In genomic region chr18:37299471-37300304, GRCh38 we compare ENCODE assay signal across 9 cellular contexts.
DNase-seq lines count a peak whose midpoint lies in the region; ATAC-seq and TF ChIP-seq lines count a peak whose summit lies in the region.
"Had no signal": no experiment of that assay in that cellular context is flagged by ENCODE, and none has a peak within 500 bp of the region (broad histone marks: within the 10 kb centered on the region; RNA-seq: fewer than 3 reads in every experiment).

No MANE protein-coding gene starts in this region.

- H3K9me3 ChIP-seq in MG63 (no peaks in the 10 kb centered on the region), neural progenitor cell (ENCODE audit: low read depth) (no peaks in the 10 kb centered on the region)

- H3K4me3 ChIP-seq in AG04449 (ENCODE audit: low read depth, low read length) (no peak overlapping the region), MG63 (no peak overlapping the region), fibroblast of mammary gland (ENCODE audit: control insufficient read depth, low read depth, low read length) (no peak overlapping the region), neural progenitor cell (no peak overlapping the region)

- no peak for TF ChIP-seq CTCF in AG04449 (IDR thresholded peaks at IDR 0.05; ENCODE audit: insufficient read depth, low read length, missing control alignments)
- no peak for TF ChIP-seq CTCF in fibroblast of mammary gland (conservative IDR thresholded peaks at IDR 0.05; ENCODE audit: control insufficient read depth, insufficient read depth, low read depth, low read length)
- no peak for TF ChIP-seq CTCF in neural progenitor cell (IDR thresholded peaks at IDR 0.05)
- no peak for TF ChIP-seq CTCF in CD14-positive monocyte (IDR thresholded peaks at IDR 0.05)

- H3K36me3 Mint-ChIP-seq in neural progenitor cell (no peaks in the 10 kb centered on the region), CD14-positive monocyte (no peaks in the 10 kb centered on the region)

- H3K4me1 Mint-ChIP-seq in neural progenitor cell: peaks cover 41% of the 10 kb centered on the region
- H3K4me1 Mint-ChIP-seq in CD14-positive monocyte: peaks cover 4% of the 10 kb centered on the region

- H3K4me2 ChIP-seq in neural progenitor cell: no peak overlapping the region

- CTCF ChIA-PET in AG04449 (lab: Yijun Ruan, JAX): no interaction called here

- H3K79me2 ChIP-seq in neural progenitor cell (ENCODE audit: low read depth): no peaks in the 10 kb centered on the region

- H3K4me1 ChIP-seq in neural progenitor cell: peaks cover 18% of the 10 kb centered on the region

- no peaks in the 10 kb centered on the region for H3K27me3 ChIP-seq in MG63
- no peaks in the 10 kb centered on the region for H3K27me3 ChIP-seq in neural progenitor cell

- POLR2A ChIA-PET in AG04449 (lab: Yijun Ruan, JAX): no interaction called here

- H3K27ac Mint-ChIP-seq in neural progenitor cell (peak overlapping the region; percentile 71), CD14-positive monocyte (peak overlapping the region in 3 of 7 donors; percentile 26 to 41 (median 31))
- H3K27ac Mint-ChIP-seq: stimulated activated naive CD8-positive, alpha-beta T cell treated with anti-CD3 and anti-CD28 coated beads, Interleukin-15, Interleukin-2, amounts not matched to agents 100 ng/mL and 50 ng/mL, for 24 hours had no signal

- H3K27me3 Mint-ChIP-seq in neural progenitor cell (ENCODE audit: insufficient read depth, low read depth): peaks cover 13% of the 10 kb centered on the region
- peaks cover 2 to 8% (median 6%) of the 10 kb centered on the region in 3 donors for H3K27me3 Mint-ChIP-seq in CD14-positive monocyte (ENCODE audit: low read depth in 3 of 3)

- no peak overlapping the region for H3K9ac ChIP-seq in neural progenitor cell

- H3K4me3 Mint-ChIP-seq in neural progenitor cell: no peak overlapping the region
- no peak overlapping the region for H3K4me3 Mint-ChIP-seq in CD14-positive monocyte
- H3K4me3 Mint-ChIP-seq: stimulated activated naive CD8-positive, alpha-beta T cell treated with anti-CD3 and anti-CD28 coated beads, Interleukin-15, Interleukin-2, amounts not matched to agents 100 ng/mL and 50 ng/mL, for 24 hours had no signal

- intact Hi-C loops in CD14-positive monocyte (cut with micrococcal nuclease): no loop called here

- no peaks in the 10 kb centered on the region for H3F3A ChIP-seq in neural progenitor cell (ENCODE audit: low read depth)

- no peaks in the 10 kb centered on the region for H3K9me3 Mint-ChIP-seq in neural progenitor cell
- H3K9me3 Mint-ChIP-seq in CD14-positive monocyte: peaks cover 0 to 4% (median 0%) of the 10 kb centered on the region in 7 donors
- H3K9me3 Mint-ChIP-seq: stimulated activated naive CD8-positive, alpha-beta T cell treated with anti-CD3 and anti-CD28 coated beads, Interleukin-15, Interleukin-2, amounts not matched to agents 100 ng/mL and 50 ng/mL, for 24 hours had no signal

- peak; percentile 83 for DNase-seq in AG04449 (ENCODE audit: low read depth, low spot score)
- DNase-seq in MG63: peak; percentile 78
- DNase-seq in SHP77 (lab: John Stamatoyannopoulos, UW): peak; percentile 88 to 91
- peak; percentile 96 for DNase-seq in fibroblast of mammary gland (ENCODE audit: low read depth)
- no peak for DNase-seq in neural progenitor cell (ENCODE audit: low spot score)
- DNase-seq in CD14-positive monocyte (ENCODE audit: low spot score): no peak

- H4K20me1 ChIP-seq in neural progenitor cell (ENCODE audit: low read depth): no peaks in the 10 kb centered on the region

- no peak overlapping the region for H3K27ac ChIP-seq in neural progenitor cell

- ATAC-seq in GM21447 (IDR thresholded peaks at IDR 0.05; ENCODE audit: unreplicated experiment): peak; percentile 76
- ATAC-seq in GM19324 (IDR thresholded peaks at IDR 0.05; ENCODE audit: low FRiP score, unreplicated experiment): no peak

- no peak overlapping the region for H2AFZ ChIP-seq in neural progenitor cell (replicated peaks)

- no peaks in the 10 kb centered on the region for H3K36me3 ChIP-seq in MG63
- H3K36me3 ChIP-seq in neural progenitor cell: no peaks in the 10 kb centered on the region

Comparison
In these comparisons a context has a peak if more than half of its experiments do, and no peak if none do; other contexts are left out.
1. DNase-seq: peak in AG04449 (single experiment), MG63 (single experiment), SHP77 (2 of 2) and fibroblast of mammary gland (single experiment); none in neural progenitor cell (single experiment) and CD14-positive monocyte (single experiment).